Comparison of ENCODE assay signal across 2 cellular contexts in the genomic region with DNA sequence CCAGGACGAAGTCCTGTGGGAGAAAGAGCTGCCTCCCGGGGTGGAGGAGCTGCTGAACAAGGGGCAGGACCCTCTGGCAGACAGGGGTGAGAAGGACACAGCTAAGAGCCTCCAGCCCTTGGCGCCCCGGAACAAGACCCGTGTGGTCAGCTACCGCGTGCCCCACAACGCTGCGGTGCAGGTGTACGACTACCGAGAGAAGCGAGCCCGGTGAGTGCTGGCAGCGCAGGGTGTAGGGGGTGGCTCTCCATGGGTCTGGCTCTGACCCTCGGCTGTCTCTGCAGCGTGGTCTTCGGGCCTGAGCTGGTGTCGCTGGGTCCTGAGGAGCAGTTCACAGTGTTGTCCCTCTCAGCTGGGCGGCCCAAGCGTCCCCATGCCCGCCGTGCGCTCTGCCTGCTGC.
TF ChIP-seq lines count a peak whose summit lies in the region.

No MANE protein-coding gene starts in this region.

TF ChIP-seq in endothelial cell of umbilical vein, 7 proteins besides CTCF, POLR2A, EP300 and RAD21:
- no peak for TF ChIP-seq POLR2AphosphoS5 (IDR thresholded peaks at IDR 0.05; ENCODE audit: insufficient read depth, low read depth, low read length)
- TF ChIP-seq MYC (IDR thresholded peaks at IDR 0.05; ENCODE audit: low read depth, low read length) = no peak
- no peak for TF ChIP-seq JUN (IDR thresholded peaks at IDR 0.05; ENCODE audit: borderline replicate concordance, insufficient read depth, insufficient read length, low read depth)
- TF ChIP-seq GATA2 (IDR thresholded peaks at IDR 0.05; ENCODE audit: insufficient read depth, insufficient read length, low read depth, low read length) = no peak
- TF ChIP-seq, protein P1, sequence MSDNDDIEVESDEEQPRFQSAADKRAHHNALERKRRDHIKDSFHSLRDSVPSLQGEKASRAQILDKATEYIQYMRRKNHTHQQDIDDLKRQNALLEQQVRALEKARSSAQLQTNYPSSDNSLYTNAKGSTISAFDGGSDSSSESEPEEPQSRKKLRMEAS (IDR thresholded peaks at IDR 0.05; ENCODE audit: insufficient read depth, insufficient read length) = no peak
- TF ChIP-seq FOS (IDR thresholded peaks at IDR 0.05; ENCODE audit: borderline replicate concordance, insufficient read depth, low read length) = no peak
- no peak for TF ChIP-seq EZH2 (IDR thresholded peaks at IDR 0.05; ENCODE audit: borderline replicate concordance, low read depth, low read length, severe bottlenecking)
TF ChIP-seq in endothelial cell of umbilical vein: peak in this region for 0.

TF ChIP-seq in SK-N-SH treated with all-trans-retinoic acid at 6 μM for 48 hours, 23 proteins besides CTCF, POLR2A, EP300 and RAD21 (continued from another document):
- TF ChIP-seq ARNTL (CRISPR knock-in tag; IDR thresholded peaks at IDR 0.05; ENCODE audit: borderline replicate concordance, low read depth) (no peak), TOX (CRISPR knock-in tag; IDR thresholded peaks at IDR 0.05; ENCODE audit: borderline replicate concordance) (no peak), PATZ1 (CRISPR knock-in tag; IDR thresholded peaks at IDR 0.05; ENCODE audit: borderline replicate concordance) (no peak), CSRNP3 (CRISPR knock-in tag; IDR thresholded peaks at IDR 0.05) (no peak), SNAI2 (CRISPR knock-in tag; IDR thresholded peaks at IDR 0.05) (no peak), TSHZ2 (CRISPR knock-in tag; IDR thresholded peaks at IDR 0.05) (no peak), ZFP3 (CRISPR knock-in tag; IDR thresholded peaks at IDR 0.05) (no peak)
- TF ChIP-seq, protein P2, sequence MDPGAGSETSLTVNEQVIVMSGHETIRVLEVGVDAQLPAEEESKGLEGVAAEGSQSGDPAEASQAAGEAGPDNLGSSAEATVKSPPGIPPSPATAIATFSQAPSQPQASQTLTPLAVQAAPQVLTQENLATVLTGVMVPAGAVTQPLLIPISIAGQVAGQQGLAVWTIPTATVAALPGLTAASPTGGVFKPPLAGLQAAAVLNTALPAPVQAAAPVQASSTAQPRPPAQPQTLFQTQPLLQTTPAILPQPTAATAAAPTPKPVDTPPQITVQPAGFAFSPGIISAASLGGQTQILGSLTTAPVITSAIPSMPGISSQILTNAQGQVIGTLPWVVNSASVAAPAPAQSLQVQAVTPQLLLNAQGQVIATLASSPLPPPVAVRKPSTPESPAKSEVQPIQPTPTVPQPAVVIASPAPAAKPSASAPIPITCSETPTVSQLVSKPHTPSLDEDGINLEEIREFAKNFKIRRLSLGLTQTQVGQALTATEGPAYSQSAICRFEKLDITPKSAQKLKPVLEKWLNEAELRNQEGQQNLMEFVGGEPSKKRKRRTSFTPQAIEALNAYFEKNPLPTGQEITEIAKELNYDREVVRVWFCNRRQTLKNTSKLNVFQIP (CRISPR knock-in tag; IDR thresholded peaks at IDR 0.05; ENCODE audit: borderline replicate concordance, low read depth) = no peak
TF ChIP-seq in SK-N-SH treated with all-trans-retinoic acid at 6 μM for 48 hours: peak in this region for 0.
